In genomic region chr5:95554647-95555548, GRCh38 we compare ENCODE assay signal across 8 cellular contexts. TPM values are rescaled to one million over a fixed set of nuclear protein-coding genes. Genes with fewer than 3 reads are reported as not detected.
DNase-seq lines count a peak whose midpoint lies in the region; ATAC-seq, FAIRE-seq and TF ChIP-seq lines count a peak whose summit lies in the region.

Gene ARSK, plus strand, starts transcription at chr5:95555101. Its CDS starts 178 bp downstream, at chr5:95555279.
Gene SKIC3, minus strand, starts transcription at chr5:95554977. Its CDS starts 7,827 bp downstream, at chr5:95547150.

- TF ChIP-seq POLR2A in GM12891 (IDR thresholded peaks at IDR 0.05; ENCODE audit: low read depth, low read length) = peak; percentile 75

- DNase-seq in GM12891 (ENCODE audit: insufficient read length, low spot score) (peak; percentile 53), NCI-H1436 (lab: John Stamatoyannopoulos, UW) (peak; percentile 95), T follicular helper cell (ENCODE audit: low read depth) (peak; percentile 87), amniotic epithelial cell (ENCODE audit: low read depth) (peak; percentile 99), left cardiac atrium (peak; percentile 96), posterior vena cava (ENCODE audit: low spot score) (peak; percentile 98), ureter (ENCODE audit: low spot score) (peak; percentile 96)

- FAIRE-seq in GM12891 (lab: Jason Lieb, UNC) = peak; percentile 93

- ATAC-seq in HG02840 (IDR thresholded peaks at IDR 0.05; ENCODE audit: low FRiP score, unreplicated experiment) (peak; percentile 96), left cardiac atrium (peak; percentile 98)

- intact Hi-C loops in left cardiac atrium (cut with DNase I) (no loop called here), posterior vena cava (cut with DNase I) (no loop called here)

TF ChIP-seq in GM12891, 5 proteins besides CTCF, POLR2A, EP300 and RAD21:
- TF ChIP-seq POU2F2 (IDR thresholded peaks at IDR 0.05; ENCODE audit: low read depth, low read length) (peak; percentile 10; the same call in 1 of the 2 replicates), SPI1 (IDR thresholded peaks at IDR 0.05; ENCODE audit: low read depth, low read length) (no peak), PAX5 (IDR thresholded peaks at IDR 0.05; ENCODE audit: insufficient read depth, low read length, severe bottlenecking) (no peak), POLR2AphosphoS5 (IDR thresholded peaks at IDR 0.05; ENCODE audit: low read depth, low read length) (peak; percentile 72), TAF1 (IDR thresholded peaks at IDR 0.05; ENCODE audit: low read depth, low read length) (peak; percentile 31)

RNA-seq across cellular contexts. Expression of gene ARSK, which starts in this region (rescaled TPM):
- 3.3 TPM for polyA plus RNA-seq in GM12891 (2012; ENCODE audit: low read depth, missing spikeins)
- total RNA-seq in left cardiac atrium (1 to 10 TPM; 2.3 to 3.9 TPM), posterior vena cava (1 to 10 TPM; 4.1 to 4.6 TPM), ureter (5.2 TPM)

RNA-seq across cellular contexts. Expression of gene SKIC3, which starts in this region (rescaled TPM):
- polyA plus RNA-seq in GM12891 (2012; ENCODE audit: low read depth, missing spikeins) = 22.0 TPM
- total RNA-seq in left cardiac atrium (10 to 100 TPM; 54.6 to 56.7 TPM), posterior vena cava (10 to 100 TPM; 78.4 to 86.8 TPM), ureter (83.6 TPM)

Comparison
In these comparisons a context has a peak if more than half of its experiments do, and no peak if none do; other contexts are left out.
1. Peak in every context shown above with its lines: DNase-seq and ATAC-seq.